19 cellular contexts compared by ENCODE assay signal in genomic region chr11:92846542-92847125, GRCh38.
"Had no signal": no experiment of that assay in that cellular context is flagged by ENCODE, and none has a peak within 500 bp of the region (broad histone marks: within the 10 kb centered on the region; RNA-seq: fewer than 3 reads in every experiment).

No MANE protein-coding gene starts in this region.

- H3K27me3 ChIP-seq: breast epithelium, upper lobe of left lung had no signal

- H3K27ac ChIP-seq: breast epithelium, upper lobe of left lung had no signal

- DNase-seq: activated B cell treated with CpG ODN at 0.5 μM for 24 hours; activated CD4-positive, alpha-beta T cell treated with anti-CD3 and anti-CD28 coated beads, Interleukin-2, amount 10 ng/mL, durations not matched to agents 24 days and 14 days; activated CD8-positive, alpha-beta memory T cell treated with anti-CD3 and anti-CD28 coated beads, Interleukin-2, amount 50 U/mL, for 4 hours; activated CD8-positive, alpha-beta T cell treated with anti-CD3 and anti-CD28 coated beads, Interleukin-2, amount 10 ng/mL, durations not matched to agents 7 days and 5 days; activated gamma-delta T cell treated with Interleukin-2 at 50 U/mL for 16 hours; activated naive CD8-positive, alpha-beta T cell treated with anti-CD3 and anti-CD28 coated beads for 36 hours; activated T-cell treated with anti-CD3 and anti-CD28 coated beads, Interleukin-2, amount 50 U/mL, for 72 hours; endodermal cell; hypothalamus; left ventricle myocardium superior; natural killer cell; nucleus accumbens; posterior cingulate gyrus; stimulated activated CD4-positive, alpha-beta T cell treated with anti-CD3 and anti-CD28 coated beads, Interleukin-4, amount 100 ng/mL, for 24 hours; stimulated activated CD8-positive, alpha-beta memory T cell treated with anti-CD3 and anti-CD28 coated beads, Interleukin-4, amount 100 ng/mL, for 48 hours; stimulated activated naive CD4-positive, alpha-beta T cell treated with Interleukin-2 at 50 U/mL for 16 hours; SW 1271; upper lobe of left lung had no signal

- H3K4me1 ChIP-seq: breast epithelium, upper lobe of left lung had no signal

- H3K4me3 ChIP-seq: breast epithelium, upper lobe of left lung had no signal

- H3K36me3 ChIP-seq: breast epithelium, upper lobe of left lung had no signal

- H3K9me3 ChIP-seq: breast epithelium, upper lobe of left lung had no signal
